Comparison of ENCODE assay signal across 1 cellular context in genomic region chr9:128007566-128008138, GRCh38.
A peak's percentile ranks its signal among the peaks of the same experiment; 100 is the strongest.
TF ChIP-seq lines count a peak whose summit lies in the region.

No MANE protein-coding gene starts in this region.

TF ChIP-seq in K562, 482 proteins besides CTCF, POLR2A, EP300 and RAD21 (continued from another document and continues in another):
- TF ChIP-seq, protein P1, sequence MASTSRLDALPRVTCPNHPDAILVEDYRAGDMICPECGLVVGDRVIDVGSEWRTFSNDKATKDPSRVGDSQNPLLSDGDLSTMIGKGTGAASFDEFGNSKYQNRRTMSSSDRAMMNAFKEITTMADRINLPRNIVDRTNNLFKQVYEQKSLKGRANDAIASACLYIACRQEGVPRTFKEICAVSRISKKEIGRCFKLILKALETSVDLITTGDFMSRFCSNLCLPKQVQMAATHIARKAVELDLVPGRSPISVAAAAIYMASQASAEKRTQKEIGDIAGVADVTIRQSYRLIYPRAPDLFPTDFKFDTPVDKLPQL (IDR thresholded peaks at IDR 0.05; ENCODE audit: extremely low read depth, insufficient read length): no peak
- TF ChIP-seq CEBPG (CRISPR knock-in tag; IDR thresholded peaks at IDR 0.05) (peak; percentile 38; the same call in 1 of the 2 replicates), CEBPG (tag; conservative IDR thresholded peaks at IDR 0.05 in 1 of 2, IDR thresholded peaks at IDR 0.05 in 1 of 2) (no peak), NBN (IDR thresholded peaks at IDR 0.05; ENCODE audit: low read depth) (no peak; the same call in 1 of the 2 replicates), ZNF444 (CRISPR knock-in tag; IDR thresholded peaks at IDR 0.05) (no peak), DACH1 (IDR thresholded peaks at IDR 0.05; ENCODE audit: partially characterized antibody) (no peak), BCL6 (CRISPR knock-in tag; IDR thresholded peaks at IDR 0.05) (no peak), CBFA2T3 (IDR thresholded peaks at IDR 0.05) (no peak; the same call in 1 of the 2 replicates), ZBTB9 (CRISPR knock-in tag; IDR thresholded peaks at IDR 0.05) (no peak), ZEB2 (IDR thresholded peaks at IDR 0.05) (0 out of 2 replicates have a peak, but pooled peaks have one; percentile 23), ZNF717 (CRISPR knock-in tag; IDR thresholded peaks at IDR 0.05) (no peak), SNIP1 (IDR thresholded peaks at IDR 0.05; ENCODE audit: low read depth) (no peak), ZNF175 (CRISPR knock-in tag; IDR thresholded peaks at IDR 0.05; ENCODE audit: low read depth) (no peak), SAP30 (IDR thresholded peaks at IDR 0.05; ENCODE audit: borderline replicate concordance, insufficient read depth, low read depth, low read length, poor library complexity, severe bottlenecking) (no peak), FOXK1 (CRISPR knock-in tag; IDR thresholded peaks at IDR 0.05; ENCODE audit: borderline replicate concordance) (no peak), HIVEP1 (CRISPR knock-in tag; IDR thresholded peaks at IDR 0.05) (no peak), NEUROD1 (IDR thresholded peaks at IDR 0.05; ENCODE audit: borderline replicate concordance, low read depth, low read length, partially characterized antibody) (no peak), ZNF398 (CRISPR knock-in tag; IDR thresholded peaks at IDR 0.05) (no peak), E2F5 (CRISPR knock-in tag; IDR thresholded peaks at IDR 0.05) (no peak; the same call in 1 of the 2 replicates), ETV1 (tag; conservative IDR thresholded peaks at IDR 0.05; ENCODE audit: low read depth) (no peak), TARDBP (IDR thresholded peaks at IDR 0.05) (no peak), ZNF584 (CRISPR knock-in tag; IDR thresholded peaks at IDR 0.05; ENCODE audit: low read depth) (0 out of 2 replicates have a peak, but pooled peaks have one; percentile 36), CEBPB (tag; IDR thresholded peaks at IDR 0.05) (no peak), NONO (IDR thresholded peaks at IDR 0.05; ENCODE audit: low read depth in 2 of 2, low read length in 1 of 2) (no peak), E2F1 (CRISPR knock-in tag; IDR thresholded peaks at IDR 0.05) (no peak), PHB2 (IDR thresholded peaks at IDR 0.05; ENCODE audit: low read depth) (no peak), HMG20A (CRISPR knock-in tag; conservative IDR thresholded peaks at IDR 0.05) (no peak), CHAMP1 (IDR thresholded peaks at IDR 0.05) (no peak), CHD7 (IDR thresholded peaks at IDR 0.05; ENCODE audit: low read depth, low read length) (no peak), MBD1 (CRISPR knock-in tag; IDR thresholded peaks at IDR 0.05) (no peak), SMARCE1 (IDR thresholded peaks at IDR 0.05) (peak; percentile 82), RCOR1 (IDR thresholded peaks at IDR 0.05; ENCODE audit: borderline replicate concordance in 1 of 2, low read depth in 2 of 2, low read length in 2 of 2) (peak in 1 of 2 experiments; percentile 83; a peak in 2 of 4 replicates), TOE1 (IDR thresholded peaks at IDR 0.05; ENCODE audit: borderline replicate concordance) (no peak), TOE1 (CRISPR knock-in tag; IDR thresholded peaks at IDR 0.05; ENCODE audit: borderline replicate concordance, low read depth) (0 out of 2 replicates have a peak, but pooled peaks have one; percentile 13), ZNF551 (CRISPR knock-in tag; IDR thresholded peaks at IDR 0.05) (no peak), HNRNPLL (IDR thresholded peaks at IDR 0.05; ENCODE audit: low read depth, low read length, poor library complexity, severe bottlenecking) (no peak), HNRNPUL1 (IDR thresholded peaks at IDR 0.05; ENCODE audit: low read length) (no peak)
- TF ChIP-seq, protein P2, sequence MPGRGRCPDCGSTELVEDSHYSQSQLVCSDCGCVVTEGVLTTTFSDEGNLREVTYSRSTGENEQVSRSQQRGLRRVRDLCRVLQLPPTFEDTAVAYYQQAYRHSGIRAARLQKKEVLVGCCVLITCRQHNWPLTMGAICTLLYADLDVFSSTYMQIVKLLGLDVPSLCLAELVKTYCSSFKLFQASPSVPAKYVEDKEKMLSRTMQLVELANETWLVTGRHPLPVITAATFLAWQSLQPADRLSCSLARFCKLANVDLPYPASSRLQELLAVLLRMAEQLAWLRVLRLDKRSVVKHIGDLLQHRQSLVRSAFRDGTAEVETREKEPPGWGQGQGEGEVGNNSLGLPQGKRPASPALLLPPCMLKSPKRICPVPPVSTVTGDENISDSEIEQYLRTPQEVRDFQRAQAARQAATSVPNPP (IDR thresholded peaks at IDR 0.05; ENCODE audit: borderline replicate concordance, insufficient read depth, insufficient read length): no peak
